1 cellular context compared by ENCODE assay signal in the genomic region with DNA sequence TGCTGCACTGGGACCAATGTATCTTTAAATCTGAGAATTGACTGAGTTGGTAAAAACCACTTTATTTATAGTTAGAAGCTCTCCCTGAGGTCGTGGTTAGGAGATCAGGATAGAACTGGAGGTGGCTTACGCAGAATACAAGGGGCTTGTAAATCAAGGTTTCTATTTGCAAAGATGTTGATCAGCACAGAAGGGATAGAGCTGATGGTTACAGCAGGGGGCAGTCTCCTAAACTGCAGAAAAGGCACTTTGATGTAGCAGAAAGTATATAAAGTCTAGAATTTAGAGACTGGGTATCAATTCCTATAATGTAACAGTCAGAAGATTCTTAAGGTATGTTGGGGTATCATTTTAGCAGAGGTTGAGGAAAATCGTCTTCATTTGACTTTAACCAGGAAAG.
TF ChIP-seq lines count a peak whose summit lies in the region.

No MANE protein-coding gene starts in this region.

TF ChIP-seq in K562, 482 proteins besides CTCF, POLR2A, EP300 and RAD21:
- TF ChIP-seq, protein P1, sequence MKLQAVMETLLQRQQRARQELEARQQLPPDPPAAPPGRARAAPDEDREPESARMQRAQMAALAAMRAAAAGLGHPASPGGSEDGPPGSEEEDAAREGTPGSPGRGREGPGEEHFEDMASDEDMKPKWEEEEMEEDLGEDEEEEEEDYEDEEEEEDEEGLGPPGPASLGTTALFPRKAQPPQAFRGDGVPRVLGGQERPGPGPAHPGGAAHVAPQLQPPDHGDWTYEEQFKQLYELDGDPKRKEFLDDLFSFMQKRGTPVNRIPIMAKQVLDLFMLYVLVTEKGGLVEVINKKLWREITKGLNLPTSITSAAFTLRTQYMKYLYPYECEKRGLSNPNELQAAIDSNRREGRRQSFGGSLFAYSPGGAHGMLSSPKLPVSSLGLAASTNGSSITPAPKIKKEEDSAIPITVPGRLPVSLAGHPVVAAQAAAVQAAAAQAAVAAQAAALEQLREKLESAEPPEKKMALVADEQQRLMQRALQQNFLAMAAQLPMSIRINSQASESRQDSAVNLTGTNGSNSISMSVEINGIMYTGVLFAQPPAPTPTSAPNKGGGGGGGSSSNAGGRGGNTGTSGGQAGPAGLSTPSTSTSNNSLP (IDR thresholded peaks at IDR 0.05; ENCODE audit: borderline replicate concordance, low read depth, low read length): peak; percentile 63; the same call in 1 of the 2 replicates
- TF ChIP-seq POLR2B (IDR thresholded peaks at IDR 0.05; ENCODE audit: low read depth, partially characterized antibody): no peak
- no peak for TF ChIP-seq JUNB (CRISPR knock-in tag; conservative IDR thresholded peaks at IDR 0.05)
- peak; percentile 16; the same call in 1 of the 2 replicates for TF ChIP-seq JUND (IDR thresholded peaks at IDR 0.05; ENCODE audit: borderline replicate concordance, low read depth, low read length)
- no peak; the same call in 2 of the 3 replicates for TF ChIP-seq JUND (tag; IDR thresholded peaks at IDR 0.05; ENCODE audit: borderline replicate concordance, low read depth, low read length)
- TF ChIP-seq, protein P2, sequence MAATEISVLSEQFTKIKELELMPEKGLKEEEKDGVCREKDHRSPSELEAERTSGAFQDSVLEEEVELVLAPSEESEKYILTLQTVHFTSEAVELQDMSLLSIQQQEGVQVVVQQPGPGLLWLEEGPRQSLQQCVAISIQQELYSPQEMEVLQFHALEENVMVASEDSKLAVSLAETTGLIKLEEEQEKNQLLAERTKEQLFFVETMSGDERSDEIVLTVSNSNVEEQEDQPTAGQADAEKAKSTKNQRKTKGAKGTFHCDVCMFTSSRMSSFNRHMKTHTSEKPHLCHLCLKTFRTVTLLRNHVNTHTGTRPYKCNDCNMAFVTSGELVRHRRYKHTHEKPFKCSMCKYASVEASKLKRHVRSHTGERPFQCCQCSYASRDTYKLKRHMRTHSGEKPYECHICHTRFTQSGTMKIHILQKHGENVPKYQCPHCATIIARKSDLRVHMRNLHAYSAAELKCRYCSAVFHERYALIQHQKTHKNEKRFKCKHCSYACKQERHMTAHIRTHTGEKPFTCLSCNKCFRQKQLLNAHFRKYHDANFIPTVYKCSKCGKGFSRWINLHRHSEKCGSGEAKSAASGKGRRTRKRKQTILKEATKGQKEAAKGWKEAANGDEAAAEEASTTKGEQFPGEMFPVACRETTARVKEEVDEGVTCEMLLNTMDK (IDR thresholded peaks at IDR 0.05; ENCODE audit: borderline replicate concordance, insufficient read depth, low read depth, low read length, poor library complexity, severe bottlenecking): peak; percentile 56
